Comparison of ENCODE assay signal across 24 cellular contexts in the genomic region with DNA sequence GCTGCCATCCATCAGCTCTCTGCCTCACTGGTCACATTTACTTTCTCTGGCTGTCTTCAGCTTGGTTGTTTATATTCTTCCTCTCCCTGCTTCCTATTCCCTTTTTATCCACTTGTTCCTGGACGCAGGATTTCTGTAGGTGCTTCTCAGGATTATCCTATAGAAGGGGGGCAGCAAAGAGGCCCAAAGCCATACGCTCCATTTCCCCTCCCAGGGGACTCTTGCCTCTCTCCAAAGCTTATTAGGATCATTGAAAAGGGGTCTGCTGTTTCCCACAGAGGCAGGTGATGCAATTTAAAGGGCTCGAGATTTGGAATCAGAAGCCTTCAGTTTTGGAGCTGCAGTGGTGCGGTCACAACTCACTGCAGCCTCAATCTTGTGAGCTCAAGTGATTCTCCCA. TPM values are rescaled to one million over a fixed set of nuclear protein-coding genes. Genes with fewer than 3 reads are reported as not detected.
DNase-seq lines count a peak whose midpoint lies in the region; ATAC-seq, FAIRE-seq and TF ChIP-seq lines count a peak whose summit lies in the region.
"Had no signal": no experiment of that assay in that cellular context is flagged by ENCODE, and none has a peak within 500 bp of the region (broad histone marks: within the 10 kb centered on the region; RNA-seq: fewer than 3 reads in every experiment).

No MANE protein-coding gene starts in this region.

- peak; percentile 60 for DNase-seq in DMS79 treated with DMSO at 0.1 percent for 48 hours (lab: John Stamatoyannopoulos, UW)
- DNase-seq in NCI-H82 (lab: John Stamatoyannopoulos, UW): peak; percentile 98
- peak; percentile 14 for DNase-seq in kidney
- DNase-seq in AG20443 (ENCODE audit: low spot score): no peak
- DNase-seq in glomerular visceral epithelial cell (ENCODE audit: extremely low spot score): no peak
- no peak for DNase-seq in immature natural killer cell
- no peak for DNase-seq in left lung
- DNase-seq: CD4-positive, alpha-beta memory T cell; DMS53; GM23248; KG1; NCI-H1092 treated with DMSO at 0.1 percent for 48 hours; NCI-H1436 treated with DMSO at 0.1 percent for 48 hours; NCI-H1930; NCI-H446 treated with DMSO at 0.1 percent for 48 hours; NK-92 treated with Interleukin-12 subunit alpha and Interleukin-12 subunit beta, amount 100 ng/mL, for 24 hours; SIG-M5; SK-N-SH had no signal

- H3K27ac ChIP-seq in BLaER1 treated with 17β-estradiol and CSF1 and Interleukin-3, amounts not matched to agents 10 nM and 100 nM: no peak overlapping the region
- H3K27ac ChIP-seq in kidney (ENCODE audit: low read depth in 2 of 2, low read length in 2 of 2): no peak overlapping the region
- no peak overlapping the region for H3K27ac ChIP-seq in left lung
- H3K27ac ChIP-seq: A549, GM23248 had no signal

- H3K9me3 Mint-ChIP-seq in immature natural killer cell: peaks cover 0 to 2% (median 0%) of the 10 kb centered on the region in 6 donors

- H3K27me3 Mint-ChIP-seq in immature natural killer cell (ENCODE audit: low read depth in 3 of 3): peaks cover 0 to 16% (median 7%) of the 10 kb centered on the region in 3 donors

- peak overlapping the region in 9 of 11 experiments; percentile 44 to 95 (median 75); a peak in 17 of 22 replicates for H3K4me2 ChIP-seq in BLaER1 treated with 17β-estradiol and CSF1 and Interleukin-3, amounts not matched to agents 10 nM and 100 nM
- H3K4me2 ChIP-seq: A549, SK-N-SH had no signal

- no peaks in the 10 kb centered on the region for H3K36me3 Mint-ChIP-seq in immature natural killer cell
- H3K36me3 Mint-ChIP-seq: CD4-positive, alpha-beta memory T cell had no signal

- FAIRE-seq in kidney (lab: Jason Lieb, UNC): no peak
- FAIRE-seq: A549 had no signal

- peaks cover 0 to 10% (median 3%) of the 10 kb centered on the region in 11 experiments; a peak in 6 of 22 replicates for H3K9me3 ChIP-seq in BLaER1 treated with 17β-estradiol and CSF1 and Interleukin-3, amounts not matched to agents 10 nM and 100 nM (replicated peaks in 1 of 11)
- H3K9me3 ChIP-seq in kidney (ENCODE audit: control insufficient read depth in 1 of 2, low read length in 2 of 2) (no peaks in the 10 kb centered on the region), left lung (no peaks in the 10 kb centered on the region)
- H3K9me3 ChIP-seq: A549, SK-N-SH had no signal

- H3K4me3 ChIP-seq in BLaER1 treated with 17β-estradiol and CSF1 and Interleukin-3, amounts not matched to agents 10 nM and 100 nM: no peak overlapping the region
- no peak overlapping the region for H3K4me3 ChIP-seq in kidney (ENCODE audit: low read length in 2 of 2)
- H3K4me3 ChIP-seq in left lung: no peak overlapping the region
- H3K4me3 ChIP-seq: A549, GM23248 had no signal

- H3K4me1 ChIP-seq in BLaER1 treated with 17β-estradiol and CSF1 and Interleukin-3, amounts not matched to agents 10 nM and 100 nM: peaks cover 0 to 60% (median 37%) of the 10 kb centered on the region in 10 experiments; a peak in 17 of 20 replicates
- H3K4me1 ChIP-seq in kidney (ENCODE audit: control insufficient read depth in 1 of 2, insufficient read depth in 1 of 2, low read depth in 1 of 2, low read length in 2 of 2) (no peaks in the 10 kb centered on the region), left lung (no peaks in the 10 kb centered on the region)
- H3K4me1 ChIP-seq: A549 had no signal

- H4K20me1 ChIP-seq in BLaER1 treated with 17β-estradiol and CSF1 and Interleukin-3, amounts not matched to agents 10 nM and 100 nM: no peaks in the 10 kb centered on the region; a peak in 2 of 22 replicates

- H3K27me3 ChIP-seq in BLaER1 treated with 17β-estradiol and CSF1 and Interleukin-3, amounts not matched to agents 10 nM and 100 nM: no peaks in the 10 kb centered on the region
- H3K27me3 ChIP-seq in left lung: no peaks in the 10 kb centered on the region

- no peaks in the 10 kb centered on the region for H3K4me1 Mint-ChIP-seq in immature natural killer cell
- H3K4me1 Mint-ChIP-seq: CD4-positive, alpha-beta memory T cell had no signal

- no peaks in the 10 kb centered on the region for H3K36me3 ChIP-seq in BLaER1 treated with 17β-estradiol and CSF1 and Interleukin-3, amounts not matched to agents 10 nM and 100 nM
- no peaks in the 10 kb centered on the region for H3K36me3 ChIP-seq in kidney (ENCODE audit: control insufficient read depth in 1 of 2, insufficient read depth in 2 of 2, low read length in 2 of 2)
- H3K36me3 ChIP-seq in left lung: no peaks in the 10 kb centered on the region

- TF ChIP-seq CTCF in kidney (IDR thresholded peaks at IDR 0.05; ENCODE audit: borderline replicate concordance, extremely low read depth, insufficient read depth): no peak
- no peak for TF ChIP-seq CTCF in left lung (IDR thresholded peaks at IDR 0.05)

- no peak overlapping the region for H3K4me3 Mint-ChIP-seq in immature natural killer cell
- H3K4me3 Mint-ChIP-seq: CD4-positive, alpha-beta memory T cell had no signal

- no peak overlapping the region for H3K9ac ChIP-seq in BLaER1 treated with 17β-estradiol and CSF1 and Interleukin-3, amounts not matched to agents 10 nM and 100 nM
- no peak overlapping the region for H3K9ac ChIP-seq in kidney (ENCODE audit: low read length in 2 of 2)
- H3K9ac ChIP-seq: GM23248, SK-N-SH had no signal

- intact Hi-C loops in kidney (cut with DNase I): no loop called here
- intact Hi-C loops in left lung (cut with DNase I): no loop called here

- H3K27ac Mint-ChIP-seq in immature natural killer cell: peak overlapping the region in 1 of 6 donors; percentile 59

- ATAC-seq in left lung: no peak
- ATAC-seq: A549, HCT116, Panc1 had no signal

RNA-seq across cellular contexts. Expression of a gene that starts 31.5 kb away (rescaled TPM):
- total RNA-seq in kidney (0.13 TPM), left lung (under 1 TPM; 0.39 to 0.87 TPM)
- polyA plus RNA-seq in kidney (ENCODE audit: insufficient read depth, low read depth, low replicate concordance) (0.47 TPM), immature natural killer cell (not detected)
- total RNA-seq: CD4-positive, alpha-beta memory T cell; GM23248; HT1080 had no signal
- polyA plus RNA-seq: A549; BJ; CD4-positive, alpha-beta memory T cell; GM23248; SK-N-SH had no signal

RNA-seq across cellular contexts. Expression of a gene that starts 35.6 kb away (rescaled TPM):
- total RNA-seq in kidney: 217 TPM
- polyA plus RNA-seq in kidney (ENCODE audit: insufficient read depth, low read depth, low replicate concordance): 435 TPM
- 100 to 1,000 TPM in 1 of 3 donors, 10 to 100 TPM in 2; 86.3 to 128 (median 92.8) TPM for polyA plus RNA-seq in immature natural killer cell
- 1,000 to 10,000 TPM in 1 of 2 donors, 100 to 1,000 TPM in 1; 967 to 1,413 TPM for total RNA-seq in left lung

RNA-seq across cellular contexts. Expression of a gene that starts 36.1 kb away (rescaled TPM):
- total RNA-seq in kidney: 27.1 TPM
- polyA plus RNA-seq in kidney (ENCODE audit: insufficient read depth, low read depth, low replicate concordance): 60.1 TPM
- polyA plus RNA-seq in immature natural killer cell: 10 to 100 TPM; 46.2 to 58.1 (median 55.0) TPM
- total RNA-seq in left lung: 10 to 100 TPM; 22.7 to 27.7 TPM

Comparison
In these comparisons a context has a peak if more than half of its experiments do, and no peak if none do; other contexts are left out.
1. DNase-seq: peak in DMS79 treated with DMSO at 0.1 percent for 48 hours (single experiment), NCI-H82 (single experiment) and kidney (single experiment); none in AG20443 (single experiment), glomerular visceral epithelial cell (single experiment), immature natural killer cell (0 of 3) and left lung (0 of 2).